In genomic region chr16:4958510-4959111, GRCh38 we compare ENCODE assay signal across 9 cellular contexts. TPM values are rescaled to one million over a fixed set of nuclear protein-coding genes. Genes with fewer than 3 reads are reported as not detected.
DNase-seq lines count a peak whose midpoint lies in the region; ATAC-seq and TF ChIP-seq lines count a peak whose summit lies in the region.
"Had no signal": no experiment of that assay in that cellular context is flagged by ENCODE, and none has a peak within 500 bp of the region (broad histone marks: within the 10 kb centered on the region; RNA-seq: fewer than 3 reads in every experiment).

No MANE protein-coding gene starts in this region.

- 28% methylated on average over 23 of the region's 23 CpGs for WGBS in esophagus muscularis mucosa
- 24% methylated on average over 23 of the region's 23 CpGs for WGBS in prostate gland

- H3K9ac ChIP-seq in ES-I3 (ENCODE audit: low read depth, low read length): peak overlapping the region; percentile 39; the same call in 1 of the 2 replicates

- intact Hi-C loops in esophagus muscularis mucosa (cut with DNase I) (loop anchor here (10.0 kb wide), 1 partner anchor 224 kb away; the partner anchor contains the start of genes ANKS3 and DNAAF8), prostate gland (cut with DNase I) (loop anchor here (5.0 to 10.0 kb wide), 4 partner anchors 111 to 454 kb away; partner anchors contain the start of genes GLYR1, NUDT16L1 and UBN1)

- ATAC-seq in HG02885 (IDR thresholded peaks at IDR 0.05; ENCODE audit: poor library complexity, unreplicated experiment): no peak

- H3K4me1 ChIP-seq in ES-I3 (ENCODE audit: insufficient read depth, low read length) (peaks cover 7% of the 10 kb centered on the region), Peyer's patch (peaks cover 0 to 15% (median 2%) of the 10 kb centered on the region in 4 donors), esophagus muscularis mucosa (peaks cover 16 to 35% (median 31%) of the 10 kb centered on the region in 4 donors), prostate gland (replicated peaks) (peaks cover 2% of the 10 kb centered on the region)

- H3K4me3 ChIP-seq in Peyer's patch (peak overlapping the region; percentile 29 to 56 (median 36)), esophagus muscularis mucosa (peak overlapping the region; percentile 53 to 72 (median 60)), prostate gland (peak overlapping the region; percentile 28 to 30)

- DNase-seq in Peyer's patch: no peak
- DNase-seq in esophagus muscularis mucosa (ENCODE audit: extremely low spot score): no peak
- no peak for DNase-seq in prostate gland (ENCODE audit: low spot score)
- no peak for DNase-seq in hippocampal formation (lab: John Stamatoyannopoulos, UW)
- DNase-seq in NCI-H226: no peak
- no peak for DNase-seq in iPS-NIHi7 (ENCODE audit: extremely low spot score)

- no peaks in the 10 kb centered on the region for H3K36me3 ChIP-seq in ES-I3 (ENCODE audit: insufficient read depth, low read length)
- H3K36me3 ChIP-seq in Peyer's patch: no peaks in the 10 kb centered on the region
- no peaks in the 10 kb centered on the region for H3K36me3 ChIP-seq in esophagus muscularis mucosa
- no peaks in the 10 kb centered on the region for H3K36me3 ChIP-seq in prostate gland

- TF ChIP-seq CTCF in Peyer's patch (IDR thresholded peaks at IDR 0.05) (no peak), esophagus muscularis mucosa (IDR thresholded peaks at IDR 0.05) (no peak), prostate gland (IDR thresholded peaks at IDR 0.05) (no peak)

- H3K27ac ChIP-seq in Peyer's patch: peak overlapping the region in 1 of 4 donors; percentile 20
- H3K27ac ChIP-seq in esophagus muscularis mucosa (replicated peaks in 1 of 4): no peak overlapping the region
- H3K27ac ChIP-seq in prostate gland: no peak overlapping the region

- TF ChIP-seq POLR2A in Peyer's patch (IDR thresholded peaks at IDR 0.05) (no peak), esophagus muscularis mucosa (IDR thresholded peaks at IDR 0.05; ENCODE audit: low read depth) (no peak), prostate gland (IDR thresholded peaks at IDR 0.05) (no peak)

- no peak for TF ChIP-seq EP300 in esophagus muscularis mucosa (IDR thresholded peaks at IDR 0.05)

- H3K9me3 ChIP-seq in ES-I3 (ENCODE audit: control insufficient read depth, insufficient read depth, low read length): no peaks in the 10 kb centered on the region
- H3K9me3 ChIP-seq in Peyer's patch: no peaks in the 10 kb centered on the region
- no peaks in the 10 kb centered on the region for H3K9me3 ChIP-seq in esophagus muscularis mucosa
- no peaks in the 10 kb centered on the region for H3K9me3 ChIP-seq in prostate gland

- no peaks in the 10 kb centered on the region for H3K27me3 ChIP-seq in Peyer's patch
- no peaks in the 10 kb centered on the region for H3K27me3 ChIP-seq in esophagus muscularis mucosa
- no peaks in the 10 kb centered on the region for H3K27me3 ChIP-seq in prostate gland (replicated peaks; ENCODE audit: insufficient read depth)

RNA-seq across cellular contexts. Expression of gene SEC14L5, which starts 0.5 kb away (rescaled TPM):
- total RNA-seq in Peyer's patch (1 to 10 TPM in 2 of 4 donors, under 1 TPM in 2; 0.13 to 2.0 (median 1.1) TPM), esophagus muscularis mucosa (1 to 10 TPM in 2 of 4 donors, under 1 TPM in 2; 0.83 to 1.8 (median 1.1) TPM), prostate gland (under 1 TPM; 0.74 to 0.77 TPM)
- total RNA-seq: LHCN-M2 had no signal

RNA-seq across cellular contexts. Expression of gene PPL, which starts 21.7 kb away (rescaled TPM):
- total RNA-seq in Peyer's patch (10 to 100 TPM; 28.7 to 84.2 (median 53.0) TPM), esophagus muscularis mucosa (10 to 100 TPM; 36.3 to 78.4 (median 57.4) TPM), prostate gland (10 to 100 TPM; 39.4 to 64.3 TPM)
